8 cellular contexts compared by ENCODE assay signal in the genomic region with DNA sequence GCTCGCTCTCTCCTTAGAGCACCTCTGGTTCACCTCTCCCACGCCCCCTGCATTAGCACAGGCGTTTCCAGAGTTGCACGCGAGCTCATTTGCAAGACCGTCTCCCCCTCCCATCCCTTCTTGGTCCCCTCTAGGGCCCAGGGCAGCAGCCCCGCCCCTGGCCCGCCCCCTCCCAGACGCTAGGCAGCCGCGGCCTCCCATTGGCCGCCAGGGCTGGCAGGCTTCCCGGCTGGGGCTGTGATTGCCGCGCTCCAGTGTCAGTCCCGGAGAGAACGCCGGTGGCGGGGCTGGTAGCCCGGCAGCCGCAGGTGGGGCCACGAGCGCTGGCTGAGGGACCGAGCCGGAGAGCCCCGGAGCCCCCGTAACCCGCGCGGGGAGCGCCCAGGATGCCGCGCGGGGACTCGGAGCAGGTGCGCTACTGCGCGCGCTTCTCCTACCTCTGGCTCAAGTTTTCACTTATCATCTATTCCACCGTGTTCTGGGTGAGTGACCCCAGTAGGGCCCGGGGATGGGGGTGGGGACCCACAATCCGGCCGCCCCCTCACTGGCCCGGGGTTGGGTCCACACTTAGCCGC. TPM values are rescaled to one million over a fixed set of nuclear protein-coding genes. Genes with fewer than 3 reads are reported as not detected.
DNase-seq lines count a peak whose midpoint lies in the region; ATAC-seq, FAIRE-seq and TF ChIP-seq lines count a peak whose summit lies in the region.

Gene TSPAN15, plus strand, starts transcription at position 257 of the 575 bp plus-strand sequence. Its CDS starts 130 bp downstream, at position 387.

- FAIRE-seq in frontal cortex (lab: Jason Lieb, UNC), result no peak

- peaks cover 27% of the 10 kb centered on the region for H3K4me1 Mint-ChIP-seq in CD4-positive, alpha-beta T cell (ENCODE audit: low read depth)
- H3K4me1 Mint-ChIP-seq in neural crest cell, result peaks cover 16% of the 10 kb centered on the region
- H3K4me1 Mint-ChIP-seq in stimulated activated naive CD8-positive, alpha-beta T cell treated with anti-CD3 and anti-CD28 coated beads, Interleukin-15, Interleukin-2, amounts not matched to agents 100 ng/mL and 50 ng/mL, for 24 hours (ENCODE audit: low read depth), result peaks cover 15% of the 10 kb centered on the region

- no peaks in the 10 kb centered on the region for H3K79me2 ChIP-seq in Karpas-422 (ENCODE audit: low read length)

- H3K27ac Mint-ChIP-seq in CD4-positive, alpha-beta T cell, result peak within 1 kb of the TSS; percentile 34
- H3K27ac Mint-ChIP-seq in neural crest cell (ENCODE audit: unreplicated experiment), result no peak within 1 kb of the TSS
- peak within 1 kb of the TSS; percentile 8 for H3K27ac Mint-ChIP-seq in stimulated activated naive CD8-positive, alpha-beta T cell treated with anti-CD3 and anti-CD28 coated beads, Interleukin-15, Interleukin-2, amounts not matched to agents 100 ng/mL and 50 ng/mL, for 24 hours

- H3K4me2 ChIP-seq in Karpas-422 (ENCODE audit: low read depth, low read length, poor library complexity, severe bottlenecking), result peak within 1 kb of the TSS; percentile 73

- no peak within 1 kb of the TSS for H3K27ac ChIP-seq in CD4-positive, alpha-beta T cell (ENCODE audit: low read depth, low read length)
- H3K27ac ChIP-seq in Karpas-422 (ENCODE audit: low read length) (no peak within 1 kb of the TSS), SJSA1 (no peak within 1 kb of the TSS)

- POLR2A ChIA-PET in CD4-positive, alpha-beta T cell (lab: Charles Lee), result interaction anchor here (1.0 to 1.5 kb wide), 3 partner anchors 26 to 44 kb away, joined by 3 to 5 read pairs (median 3); no protein-coding TSS in a partner anchor

- H3K27me3 Mint-ChIP-seq in CD4-positive, alpha-beta T cell, result no peaks in the 10 kb centered on the region
- H3K27me3 Mint-ChIP-seq in neural crest cell (ENCODE audit: low read depth), result peaks cover 20% of the 10 kb centered on the region
- H3K27me3 Mint-ChIP-seq in stimulated activated naive CD8-positive, alpha-beta T cell treated with anti-CD3 and anti-CD28 coated beads, Interleukin-15, Interleukin-2, amounts not matched to agents 100 ng/mL and 50 ng/mL, for 24 hours, result peaks cover 18% of the 10 kb centered on the region

- H3K4me1 ChIP-seq in Karpas-422 (ENCODE audit: low read length), result peaks cover 4% of the 10 kb centered on the region
- H3K4me1 ChIP-seq in SJSA1 (replicated peaks), result peaks cover 50% of the 10 kb centered on the region

- TF ChIP-seq CTCF in CD4-positive, alpha-beta T cell (IDR thresholded peaks at IDR 0.05), result no peak
- no peak for TF ChIP-seq CTCF in neural crest cell (conservative IDR thresholded peaks at IDR 0.05)

- H3K36me3 ChIP-seq in Karpas-422 (ENCODE audit: insufficient read depth, low read length) (no peaks in the 10 kb centered on the region), SJSA1 (no peaks in the 10 kb centered on the region)

- peak within 1 kb of the TSS; percentile 71; the same call in 1 of the 2 replicates for H2AFZ ChIP-seq in Karpas-422 (ENCODE audit: low read length)

- H3K9me3 ChIP-seq in CD4-positive, alpha-beta T cell (ENCODE audit: control insufficient read depth, low read length), result no peaks in the 10 kb centered on the region
- H3K9me3 ChIP-seq in Karpas-422 (ENCODE audit: low read length), result no peaks in the 10 kb centered on the region
- H3K9me3 ChIP-seq in SJSA1 (replicated peaks), result no peaks in the 10 kb centered on the region

- H3K9me3 Mint-ChIP-seq in CD4-positive, alpha-beta T cell, result no peaks in the 10 kb centered on the region
- H3K9me3 Mint-ChIP-seq in neural crest cell, result no peaks in the 10 kb centered on the region
- H3K9me3 Mint-ChIP-seq in stimulated activated naive CD8-positive, alpha-beta T cell treated with anti-CD3 and anti-CD28 coated beads, Interleukin-15, Interleukin-2, amounts not matched to agents 100 ng/mL and 50 ng/mL, for 24 hours, result no peaks in the 10 kb centered on the region

- peak within 1 kb of the TSS; percentile 92 for H3K4me3 Mint-ChIP-seq in CD4-positive, alpha-beta T cell
- H3K4me3 Mint-ChIP-seq in neural crest cell, result peak within 1 kb of the TSS; percentile 74
- H3K4me3 Mint-ChIP-seq in stimulated activated naive CD8-positive, alpha-beta T cell treated with anti-CD3 and anti-CD28 coated beads, Interleukin-15, Interleukin-2, amounts not matched to agents 100 ng/mL and 50 ng/mL, for 24 hours, result peak within 1 kb of the TSS; percentile 81

- intact Hi-C loops in CD4-positive, alpha-beta T cell (cut with DNase I, micrococcal nuclease), result loop anchor here in 1 of 2 experiments (2.0 kb wide), 1 partner anchor 54 kb away; no protein-coding TSS in a partner anchor

- no peaks in the 10 kb centered on the region for H4K20me1 ChIP-seq in Karpas-422 (ENCODE audit: insufficient read depth, low read depth, low read length)

- H3K27me3 ChIP-seq in CD4-positive, alpha-beta T cell (ENCODE audit: control insufficient read depth, insufficient read depth, low read length), result no peaks in the 10 kb centered on the region
- no peaks in the 10 kb centered on the region for H3K27me3 ChIP-seq in Karpas-422 (ENCODE audit: low read length)
- no peaks in the 10 kb centered on the region for H3K27me3 ChIP-seq in SJSA1 (replicated peaks)

- CTCF ChIA-PET in CD4-positive, alpha-beta T cell (lab: Charles Lee), result interaction anchor here (0.6 to 2.1 kb wide), 4 partner anchors 24 to 56 kb away, joined by 3 to 10 read pairs (median 4); no protein-coding TSS in a partner anchor

- H3K36me3 Mint-ChIP-seq in CD4-positive, alpha-beta T cell (ENCODE audit: low read depth), result no peaks in the 10 kb centered on the region
- H3K36me3 Mint-ChIP-seq in neural crest cell (ENCODE audit: low read depth), result no peaks in the 10 kb centered on the region
- H3K36me3 Mint-ChIP-seq in stimulated activated naive CD8-positive, alpha-beta T cell treated with anti-CD3 and anti-CD28 coated beads, Interleukin-15, Interleukin-2, amounts not matched to agents 100 ng/mL and 50 ng/mL, for 24 hours (ENCODE audit: low read depth), result no peaks in the 10 kb centered on the region

- H3K4me3 ChIP-seq in Karpas-422 (ENCODE audit: low read length) (peak within 1 kb of the TSS; percentile 72), SJSA1 (peak within 1 kb of the TSS; percentile 49)

- H3K9ac ChIP-seq in Karpas-422 (ENCODE audit: low read length), result peak within 1 kb of the TSS; percentile 54

- peak; percentile 61 to 85 (median 73) for DNase-seq in CD4-positive, alpha-beta T cell
- DNase-seq in Karpas-422, result peak; percentile 87
- peak; percentile 50 to 79 for DNase-seq in SJSA1 (ENCODE audit: low read depth in 1 of 2, low spot score in 2 of 2)
- DNase-seq in activated gamma-delta T cell treated with anti-CD3 and anti-CD28 coated beads, Interleukin-2, amount 50 U/mL, for 16 hours (ENCODE audit: low read depth), result peak; percentile 52
- DNase-seq in frontal cortex (ENCODE audit: low spot score in 2 of 2), result peak; percentile 87 to 89
- DNase-seq in neural crest cell (ENCODE audit: low read depth, low spot score), result peak; percentile 68

- ATAC-seq in CD4-positive, alpha-beta T cell (ENCODE audit: poor library complexity), result peak; percentile 96
- peak; percentile 85 for ATAC-seq in GM21515 (IDR thresholded peaks at IDR 0.05; ENCODE audit: unreplicated experiment)

- no peaks in the 10 kb centered on the region for H3K9me2 ChIP-seq in Karpas-422 (replicated peaks; ENCODE audit: insufficient read depth, low read length)

RNA-seq across cellular contexts. Expression of gene TSPAN15, which starts in this region (rescaled TPM):
- total RNA-seq in CD4-positive, alpha-beta T cell, result 1 to 10 TPM; 2.2 to 2.5 TPM
- total RNA-seq in Karpas-422 (2014; rRNA removed; shearing (Covaris generic); ENCODE audit: low replicate concordance), result 0.97 and 1.6 TPM in 2 replicates
- total RNA-seq in SJSA1 (2014; rRNA removed; shearing (Covaris generic)), result 6.3 and 7.8 TPM in 2 replicates
- total RNA-seq in frontal cortex (5.7 TPM), neural crest cell (11.5 and 12.3 TPM in 2 replicates)
